Comparison of ENCODE assay signal across 8 cellular contexts in genomic region chr19:1020868-1021425, GRCh38. TPM values are rescaled to one million over a fixed set of nuclear protein-coding genes. Genes with fewer than 3 reads are reported as not detected.
A peak's percentile ranks its signal among the peaks of the same experiment; 100 is the strongest.
DNase-seq lines count a peak whose midpoint lies in the region; ATAC-seq, FAIRE-seq and TF ChIP-seq lines count a peak whose summit lies in the region.

Gene TMEM259 (minus strand): TSS chr19:1021123. CDS start chr19:1020996, 127 bp downstream.

- peak; percentile 79 for ATAC-seq in HG03432 (IDR thresholded peaks at IDR 0.05; ENCODE audit: unreplicated experiment)

- H3K4me3 ChIP-seq in keratinocyte (ENCODE audit: control insufficient read depth in 2 of 3, extremely low read depth in 1 of 3, insufficient read depth in 2 of 3, low read depth in 1 of 3, low read length in 3 of 3): peak within 1 kb of the TSS; percentile 68 to 95 (median 71)

- H3K9ac ChIP-seq in keratinocyte (ENCODE audit: control insufficient read depth, extremely low read depth, insufficient read depth, low read length): peak within 1 kb of the TSS; percentile 91

- H4K20me1 ChIP-seq in keratinocyte (ENCODE audit: control insufficient read depth, extremely low read depth, insufficient read depth, low read length): peaks cover 25% of the 10 kb centered on the region

- H3K9me1 ChIP-seq in keratinocyte (ENCODE audit: control insufficient read depth, extremely low read depth, insufficient read depth, low read length): peaks cover 4% of the 10 kb centered on the region

- peak within 1 kb of the TSS; percentile 99 for H3K27ac ChIP-seq in keratinocyte (ENCODE audit: control insufficient read depth, insufficient read depth, low read length)

- H3K9me3 ChIP-seq in keratinocyte (ENCODE audit: control insufficient read depth, low read depth, low read length): no peaks in the 10 kb centered on the region

- peak within 1 kb of the TSS; percentile 68 for H3K4me2 ChIP-seq in keratinocyte (ENCODE audit: control insufficient read depth, extremely low read depth, insufficient read depth, low read depth, low read length)

- peaks cover 32% of the 10 kb centered on the region for H3K4me1 ChIP-seq in keratinocyte (ENCODE audit: control insufficient read depth, extremely low read depth, insufficient read depth, low read length)

- DNase-seq in Ammon's horn (ENCODE audit: low spot score) (peak; percentile 98), NCI-H510A (lab: John Stamatoyannopoulos, UW) (peak; percentile 85), cerebellar cortex (ENCODE audit: low spot score) (peak; percentile 97), keratinocyte (ENCODE audit: low read depth, low spot score) (peak; percentile 83)
- peak; percentile 93 for DNase-seq in activated CD4-positive, CD25-positive, alpha-beta regulatory T cell treated with anti-CD3 and anti-CD28 coated beads, Interleukin-2, amount 50 U/mL, for 72 hours
- peak; percentile 93 to 96 (median 96) for DNase-seq in stimulated activated CD4-positive, alpha-beta T cell treated with anti-CD3 and anti-CD28 coated beads, Interleukin-12 subunit alpha, Interleukin-12 subunit beta, amount 100 ng/mL, for 48 hours (ENCODE audit: low read depth in 2 of 3, low spot score in 1 of 3)

- H2AFZ ChIP-seq in keratinocyte (ENCODE audit: control insufficient read depth, low read length): peak within 1 kb of the TSS; percentile 95

- no peaks in the 10 kb centered on the region for H3K36me3 ChIP-seq in keratinocyte (ENCODE audit: control insufficient read depth in 2 of 2, extremely low read depth in 1 of 2, insufficient read depth in 2 of 2, low read length in 2 of 2)

- dilution Hi-C loops in keratinocyte (cut with MboI; ENCODE audit: extremely low pct_ligation_motif_present, low sequenced_read_pairs): no loop called here

- peak; percentile 80 for TF ChIP-seq POLR2A in GM19193 (IDR thresholded peaks at IDR 0.05; ENCODE audit: extremely low read depth, insufficient read depth, insufficient read length)

- no peak for TF ChIP-seq CTCF in keratinocyte (optimal IDR thresholded peaks at IDR 0.05 in 1 of 3, IDR thresholded peaks at IDR 0.05 in 1 of 3, conservative IDR thresholded peaks at IDR 0.05 in 1 of 3; ENCODE audit: extremely low read depth in 1 of 3, insufficient read depth in 2 of 3, low read length in 3 of 3)

- H3K27me3 ChIP-seq in keratinocyte (ENCODE audit: control insufficient read depth, extremely low read depth, insufficient read depth, low read length): no peaks in the 10 kb centered on the region

- FAIRE-seq in keratinocyte (lab: Jason Lieb, UNC): peak; percentile 20

- H3K79me2 ChIP-seq in keratinocyte (ENCODE audit: control insufficient read depth, insufficient read depth, low read length): peaks cover 50% of the 10 kb centered on the region

RNA-seq across cellular contexts. Expression of gene TMEM259, which starts in this region (rescaled TPM):
- 61.5 to 136 TPM (median 88.0 TPM) in 3 replicates for polyA plus RNA-seq in keratinocyte
- 20.3 TPM for polyA plus RNA-seq in keratinocyte (2011; ENCODE audit: low read depth)
- 27.0 and 52.9 TPM in 2 replicates for polyA plus RNA-seq in keratinocyte (2011; cell fraction: cytosol; rRNA removed)
- 272 and 345 TPM in 2 replicates for polyA plus RNA-seq in keratinocyte (2011; cell fraction: nucleus; rRNA removed)
- polyA plus RNA-seq in keratinocyte (2012; ENCODE audit: low replicate concordance): 73.6 and 95.3 TPM in 2 replicates
- polyA minus RNA-seq in keratinocyte: 51.8 to 216 TPM (median 62.8 TPM) in 3 replicates
- 53.9 TPM for polyA minus RNA-seq in keratinocyte (2011; cell fraction: cytosol; rRNA and poly(A)+ RNA removed)
- 66.9 and 74.8 TPM in 2 replicates for polyA minus RNA-seq in keratinocyte (2011; cell fraction: nucleus; rRNA and poly(A)+ RNA removed)

Comparison
In these comparisons a context has a peak if more than half of its experiments do, and no peak if none do; other contexts are left out.
1. Peak in every context shown above with its lines: DNase-seq, ATAC-seq, H3K4me3 ChIP-seq and H3K27ac ChIP-seq.